26 cellular contexts compared by ENCODE assay signal in the genomic region with DNA sequence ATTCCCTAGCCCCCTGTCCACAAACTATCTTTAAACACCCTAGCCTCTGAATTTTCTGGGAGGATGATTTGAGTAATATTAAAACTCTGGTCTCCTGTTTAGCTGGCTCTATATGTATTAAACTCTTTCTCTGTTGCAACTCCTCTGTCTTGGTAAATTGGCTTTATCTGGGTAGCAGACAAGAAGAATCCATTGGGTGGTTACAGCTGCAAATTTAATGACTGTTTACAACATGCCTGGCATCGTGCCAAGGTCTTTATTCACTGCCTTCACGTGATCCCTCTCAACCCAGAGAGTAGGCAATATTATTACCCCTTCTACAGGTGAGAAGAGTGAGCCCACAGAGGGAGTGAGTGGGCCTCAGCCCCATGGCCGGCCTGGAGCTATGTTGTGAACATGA. TPM values are rescaled to one million over a fixed set of nuclear protein-coding genes. Genes with fewer than 3 reads are reported as not detected.
"Had no signal": no experiment of that assay in that cellular context is flagged by ENCODE, and none has a peak within 500 bp of the region (broad histone marks: within the 10 kb centered on the region; RNA-seq: fewer than 3 reads in every experiment).

No MANE protein-coding gene starts in this region.

- H3K36me3 ChIP-seq: adrenal gland, esophagus muscularis mucosa, spleen, thoracic aorta, upper lobe of left lung had no signal

- H3K79me2 ChIP-seq: parathyroid adenoma had no signal

- H3K9ac ChIP-seq: parathyroid adenoma had no signal

- DNase-seq: activated B cell treated with CpG ODN at 0.5 μM for 24 hours; activated CD4-positive, alpha-beta memory T cell treated with anti-CD3 and anti-CD28 coated beads for 36 hours; activated CD4-positive, alpha-beta T cell treated with anti-CD3 and anti-CD28 coated beads for 4 hours; activated gamma-delta T cell treated with Interleukin-2 at 50 U/mL for 16 hours; activated T-cell treated with anti-CD3 and anti-CD28 coated beads for 4 hours; adrenal gland; effector memory CD4-positive, alpha-beta T cell; foreskin keratinocyte; glutamatergic neuron; hippocampal formation; left cardiac atrium; midbrain; spleen; stimulated activated naive B cell treated with anti-CD40 and anti-IgM and Interleukin-4, amounts not matched to agents 10 μg/mL and 1 μg/mL and 100 μg/mL, for 72 hours; upper lobe of left lung had no signal

- H3K27ac Mint-ChIP-seq: activated B cell treated with CpG ODN at 0.5 μM for 24 hours; activated CD4-positive, alpha-beta memory T cell treated with anti-CD3 and anti-CD28 coated beads for 36 hours; activated naive CD4-positive, alpha-beta T cell treated with anti-CD3 and anti-CD28 coated beads, Interleukin-2, amount 50 U/mL, for 72 hours; activated T-helper 1 cell treated with anti-CD3 and anti-CD28 coated beads, Interleukin-12 subunit alpha, Interleukin-12 subunit beta, Interleukin-2, Interleukin-4 antibody, amounts not matched to agents 30 ng/mL and 10 ng/mL and 1 ng/mL, durations not matched to agents 14 hours and 24 hours and 36 hours; dendritic cell treated with granulocyte-macrophage colony-stimulating factor and Interleukin-4, amounts not matched to agents 40 ng/mL and 50 ng/mL, for 4 days; nephron; stimulated activated naive B cell treated with anti-CD40 and anti-IgM and Interleukin-4, amounts not matched to agents 10 μg/mL and 1 μg/mL and 100 μg/mL, for 72 hours had no signal

- H3K4me1 Mint-ChIP-seq: activated B cell treated with CpG ODN at 0.5 μM for 24 hours; stimulated activated naive B cell treated with anti-CD40 and anti-IgM and Interleukin-4, amounts not matched to agents 10 μg/mL and 1 μg/mL and 100 μg/mL, for 72 hours had no signal

- H3K27ac ChIP-seq: adrenal gland, esophagus muscularis mucosa, foreskin keratinocyte, parathyroid adenoma, spleen, thoracic aorta, upper lobe of left lung had no signal

- H3K27me3 ChIP-seq: foreskin keratinocyte, upper lobe of left lung had no signal

- H3K4me3 ChIP-seq: adrenal gland, esophagus muscularis mucosa, lung, spleen, thoracic aorta, upper lobe of left lung had no signal

- H3K4me1 ChIP-seq: adrenal gland, esophagus muscularis mucosa, foreskin keratinocyte, spleen, upper lobe of left lung had no signal

- H2AFZ ChIP-seq: parathyroid adenoma had no signal

- FAIRE-seq: endothelial cell of umbilical vein, islet of Langerhans had no signal

- H3K36me3 Mint-ChIP-seq: activated CD4-positive, alpha-beta memory T cell treated with anti-CD3 and anti-CD28 coated beads for 36 hours had no signal

- H3K4me3 Mint-ChIP-seq: activated B cell treated with CpG ODN at 0.5 μM for 24 hours; activated CD4-positive, alpha-beta memory T cell treated with anti-CD3 and anti-CD28 coated beads for 36 hours; activated T-helper 1 cell treated with anti-CD3 and anti-CD28 coated beads, Interleukin-12 subunit alpha, Interleukin-12 subunit beta, Interleukin-2, Interleukin-4 antibody, amounts not matched to agents 30 ng/mL and 10 ng/mL and 1 ng/mL, durations not matched to agents 14 hours and 24 hours and 36 hours; dendritic cell treated with granulocyte-macrophage colony-stimulating factor and Interleukin-4, amounts not matched to agents 40 ng/mL and 50 ng/mL, for 4 days; nephron; stimulated activated naive B cell treated with anti-CD40 and anti-IgM and Interleukin-4, amounts not matched to agents 10 μg/mL and 1 μg/mL and 100 μg/mL, for 72 hours had no signal

- ATAC-seq: activated naive CD4-positive, alpha-beta T cell treated with anti-CD3 and anti-CD28 coated beads, Interleukin-2, amount 50 U/mL, for 72 hours; foreskin keratinocyte; left cardiac atrium; stimulated activated naive B cell treated with anti-CD40 and anti-IgM and Interleukin-4, amounts not matched to agents 10 μg/mL and 1 μg/mL and 100 μg/mL, for 72 hours had no signal

RNA-seq across cellular contexts. Expression of gene CUX2, which starts 35.8 kb away (rescaled TPM):
- total RNA-seq: activated B cell treated with CpG ODN at 0.5 μM for 24 hours; activated T-helper 1 cell treated with anti-CD3 and anti-CD28 coated beads, Interleukin-12 subunit alpha, Interleukin-12 subunit beta, Interleukin-2, Interleukin-4 antibody, amounts not matched to agents 30 ng/mL and 10 ng/mL and 1 ng/mL, durations not matched to agents 14 hours and 24 hours and 36 hours; endothelial cell of umbilical vein; foreskin keratinocyte; renal cortical epithelial cell; thoracic aorta had no signal
- polyA plus RNA-seq: endothelial cell of umbilical vein, foreskin keratinocyte had no signal
